ENCODE assay signal across 1 cellular context in genomic region chrX:154531626-154532025, GRCh38.
TF ChIP-seq lines count a peak whose summit lies in the region.

No MANE protein-coding gene starts in this region.

TF ChIP-seq in HepG2, 621 proteins besides CTCF, POLR2A, EP300 and RAD21:
- TF ChIP-seq NFE2L1 (CRISPR knock-in tag; IDR thresholded peaks at IDR 0.05; ENCODE audit: borderline replicate concordance): no peak
- TF ChIP-seq ZNF230 (CRISPR knock-in tag; IDR thresholded peaks at IDR 0.05): no peak
- TF ChIP-seq HNRNPL (IDR thresholded peaks at IDR 0.05; ENCODE audit: low read depth, low read length): no peak
- TF ChIP-seq MEIS1 (CRISPR knock-in tag; IDR thresholded peaks at IDR 0.05; ENCODE audit: borderline replicate concordance): no peak
- TF ChIP-seq PHF21A (CRISPR knock-in tag; IDR thresholded peaks at IDR 0.05): no peak
- no peak for TF ChIP-seq BATF2 (CRISPR knock-in tag; IDR thresholded peaks at IDR 0.05)
- no peak for TF ChIP-seq CSRNP1 (CRISPR knock-in tag; IDR thresholded peaks at IDR 0.05)
